ENCODE assay signal across 1 cellular context in the genomic region with DNA sequence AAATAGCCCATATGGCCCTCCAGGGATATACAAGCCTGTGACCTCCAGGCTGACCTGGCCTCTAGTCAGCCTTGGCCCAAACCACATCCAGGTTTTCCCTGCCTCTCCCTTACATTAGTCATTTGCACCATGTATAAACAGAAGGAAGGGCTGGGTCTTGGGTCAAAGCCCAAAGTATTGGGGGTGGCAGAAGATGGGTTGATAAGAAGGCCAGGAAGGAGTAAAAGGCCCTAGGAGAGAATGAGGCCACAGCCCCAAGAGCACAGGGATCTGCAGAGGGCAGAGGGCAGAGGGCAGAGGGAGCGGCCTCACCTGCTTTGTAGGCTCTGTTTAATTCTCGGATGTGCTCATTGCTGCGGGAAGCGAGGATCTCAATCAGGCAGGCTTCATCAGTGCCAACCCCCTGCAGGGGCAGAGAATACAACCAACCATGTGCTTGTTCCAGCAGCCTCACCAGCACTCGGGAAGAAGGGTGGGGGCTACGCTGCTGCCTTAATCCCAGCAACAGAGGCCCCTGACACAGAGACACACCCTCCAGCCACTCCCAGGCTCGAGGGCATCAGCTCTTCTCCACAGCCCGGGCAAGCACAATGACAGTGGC.
TF ChIP-seq lines count a peak whose summit lies in the region.

No MANE protein-coding gene starts in this region.

TF ChIP-seq in WTC11, 78 proteins besides CTCF, POLR2A, EP300 and RAD21 (continued from another document):
- TF ChIP-seq, protein P1, sequence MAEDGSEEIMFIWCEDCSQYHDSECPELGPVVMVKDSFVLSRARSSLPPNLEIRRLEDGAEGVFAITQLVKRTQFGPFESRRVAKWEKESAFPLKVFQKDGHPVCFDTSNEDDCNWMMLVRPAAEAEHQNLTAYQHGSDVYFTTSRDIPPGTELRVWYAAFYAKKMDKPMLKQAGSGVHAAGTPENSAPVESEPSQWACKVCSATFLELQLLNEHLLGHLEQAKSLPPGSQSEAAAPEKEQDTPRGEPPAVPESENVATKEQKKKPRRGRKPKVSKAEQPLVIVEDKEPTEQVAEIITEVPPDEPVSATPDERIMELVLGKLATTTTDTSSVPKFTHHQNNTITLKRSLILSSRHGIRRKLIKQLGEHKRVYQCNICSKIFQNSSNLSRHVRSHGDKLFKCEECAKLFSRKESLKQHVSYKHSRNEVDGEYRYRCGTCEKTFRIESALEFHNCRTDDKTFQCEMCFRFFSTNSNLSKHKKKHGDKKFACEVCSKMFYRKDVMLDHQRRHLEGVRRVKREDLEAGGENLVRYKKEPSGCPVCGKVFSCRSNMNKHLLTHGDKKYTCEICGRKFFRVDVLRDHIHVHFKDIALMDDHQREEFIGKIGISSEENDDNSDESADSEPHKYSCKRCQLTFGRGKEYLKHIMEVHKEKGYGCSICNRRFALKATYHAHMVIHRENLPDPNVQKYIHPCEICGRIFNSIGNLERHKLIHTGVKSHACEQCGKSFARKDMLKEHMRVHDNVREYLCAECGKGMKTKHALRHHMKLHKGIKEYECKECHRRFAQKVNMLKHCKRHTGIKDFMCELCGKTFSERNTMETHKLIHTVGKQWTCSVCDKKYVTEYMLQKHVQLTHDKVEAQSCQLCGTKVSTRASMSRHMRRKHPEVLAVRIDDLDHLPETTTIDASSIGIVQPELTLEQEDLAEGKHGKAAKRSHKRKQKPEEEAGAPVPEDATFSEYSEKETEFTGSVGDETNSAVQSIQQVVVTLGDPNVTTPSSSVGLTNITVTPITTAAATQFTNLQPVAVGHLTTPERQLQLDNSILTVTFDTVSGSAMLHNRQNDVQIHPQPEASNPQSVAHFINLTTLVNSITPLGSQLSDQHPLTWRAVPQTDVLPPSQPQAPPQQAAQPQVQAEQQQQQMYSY (CRISPR knock-in tag; IDR thresholded peaks at IDR 0.05), result no peak
- TF ChIP-seq, protein P2, sequence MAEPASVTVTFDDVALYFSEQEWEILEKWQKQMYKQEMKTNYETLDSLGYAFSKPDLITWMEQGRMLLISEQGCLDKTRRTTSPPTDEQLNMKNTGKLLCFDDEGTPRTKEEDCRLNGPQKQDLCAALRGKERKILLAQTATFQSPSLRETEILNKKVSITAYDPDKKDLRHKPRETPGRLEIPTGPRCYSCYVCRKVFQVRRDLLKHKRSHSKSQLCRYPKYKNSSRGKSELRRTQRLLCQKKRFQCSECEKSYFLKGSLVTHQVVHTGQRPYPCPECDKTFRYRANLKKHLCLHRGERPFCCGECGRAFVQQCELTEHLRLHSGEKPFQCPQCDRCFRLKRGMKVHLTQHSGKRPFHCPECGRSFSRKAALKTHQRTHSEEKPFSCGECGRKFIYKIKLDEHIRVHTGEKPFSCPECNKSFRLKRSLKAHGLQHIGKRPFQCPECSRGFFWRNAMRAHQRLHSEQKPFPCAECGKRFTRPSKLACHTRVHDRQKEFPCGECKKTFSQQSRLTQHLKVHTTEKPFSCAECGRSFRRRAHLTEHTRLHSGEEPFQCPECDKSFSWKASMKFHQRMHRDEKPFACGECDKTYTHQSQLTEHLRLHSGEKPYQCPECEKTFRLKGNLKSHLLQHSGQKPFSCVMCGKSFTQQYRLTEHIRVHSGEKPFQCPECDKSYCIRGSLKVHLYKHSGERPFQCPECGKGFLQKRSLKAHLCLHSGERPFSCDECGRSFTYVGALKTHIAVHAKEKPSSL (CRISPR knock-in tag; conservative IDR thresholded peaks at IDR 0.05), result no peak
- TF ChIP-seq, protein P3, sequence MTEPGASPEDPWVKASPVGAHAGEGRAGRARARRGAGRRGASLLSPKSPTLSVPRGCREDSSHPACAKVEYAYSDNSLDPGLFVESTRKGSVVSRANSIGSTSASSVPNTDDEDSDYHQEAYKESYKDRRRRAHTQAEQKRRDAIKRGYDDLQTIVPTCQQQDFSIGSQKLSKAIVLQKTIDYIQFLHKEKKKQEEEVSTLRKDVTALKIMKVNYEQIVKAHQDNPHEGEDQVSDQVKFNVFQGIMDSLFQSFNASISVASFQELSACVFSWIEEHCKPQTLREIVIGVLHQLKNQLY (CRISPR knock-in tag; IDR thresholded peaks at IDR 0.05), result no peak
